Comparison of ENCODE assay signal across 10 cellular contexts in genomic region chr1:163202833-163203451, GRCh38. TPM values are rescaled to one million over a fixed set of nuclear protein-coding genes. Genes with fewer than 3 reads are reported as not detected.
DNase-seq lines count a peak whose midpoint lies in the region; ATAC-seq and TF ChIP-seq lines count a peak whose summit lies in the region.
"Had no signal": no experiment of that assay in that cellular context is flagged by ENCODE, and none has a peak within 500 bp of the region (broad histone marks: within the 10 kb centered on the region; RNA-seq: fewer than 3 reads in every experiment).

A gene with protein sequence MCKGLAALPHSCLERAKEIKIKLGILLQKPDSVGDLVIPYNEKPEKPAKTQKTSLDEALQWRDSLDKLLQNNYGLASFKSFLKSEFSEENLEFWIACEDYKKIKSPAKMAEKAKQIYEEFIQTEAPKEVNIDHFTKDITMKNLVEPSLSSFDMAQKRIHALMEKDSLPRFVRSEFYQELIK (minus strand): TSS chr1:163202916. CDS start chr1:163202835, 81 bp downstream.

- intact Hi-C loops in upper lobe of right lung (cut with DNase I): no loop called here

- DNase-seq in Peyer's patch (no peak), foreskin keratinocyte (peak in 1 of 2 donors; percentile 13), upper lobe of right lung (no peak), SIG-M5 treated with dmso at 0.1 percent for 504 hours (lab: John Stamatoyannopoulos, UW; ENCODE audit: unreplicated experiment) (no peak)
- DNase-seq in activated CD8-positive, alpha-beta memory T cell treated with anti-CD3 and anti-CD28 coated beads for 24 hours: no peak
- DNase-seq: stimulated activated CD4-positive, alpha-beta T cell treated with anti-CD3 and anti-CD28 coated beads, Interleukin-4, amount 100 ng/mL, for 24 hours had no signal

- H3K27me3 ChIP-seq in Peyer's patch (no peaks in the 10 kb centered on the region), foreskin keratinocyte (no peaks in the 10 kb centered on the region), muscle layer of colon (ENCODE audit: control insufficient read depth in 1 of 2, insufficient read depth in 2 of 2, low read length in 2 of 2) (no peaks in the 10 kb centered on the region), upper lobe of right lung (no peaks in the 10 kb centered on the region)

- H3K4me3 ChIP-seq in Peyer's patch: peak within 1 kb of the TSS in 1 of 4 donors; percentile 34
- H3K4me3 ChIP-seq in muscle layer of colon (ENCODE audit: low read depth in 1 of 2, low read length in 2 of 2): peak within 1 kb of the TSS; percentile 30 to 32
- peak within 1 kb of the TSS; percentile 17 for H3K4me3 ChIP-seq in upper lobe of right lung

- no peak within 1 kb of the TSS for H3K9ac ChIP-seq in muscle layer of colon (ENCODE audit: low read length)

- peak within 1 kb of the TSS in 1 of 4 donors; percentile 42 for H3K27ac ChIP-seq in Peyer's patch
- H3K27ac ChIP-seq in foreskin keratinocyte: no peak within 1 kb of the TSS
- peak within 1 kb of the TSS; percentile 50 for H3K27ac ChIP-seq in muscle layer of colon (ENCODE audit: low read depth, low read length)
- H3K27ac ChIP-seq in upper lobe of right lung: no peak within 1 kb of the TSS
- H3K27ac ChIP-seq: epithelial cell of prostate had no signal

- TF ChIP-seq CTCF in Peyer's patch (IDR thresholded peaks at IDR 0.05) (no peak), foreskin keratinocyte (conservative IDR thresholded peaks at IDR 0.05) (no peak), upper lobe of right lung (IDR thresholded peaks at IDR 0.05) (no peak)

- H3K4me1 ChIP-seq in Peyer's patch (no peaks in the 10 kb centered on the region), foreskin keratinocyte (peaks cover 29% of the 10 kb centered on the region), muscle layer of colon (ENCODE audit: insufficient read depth, low read length) (peaks cover 4% of the 10 kb centered on the region), upper lobe of right lung (peaks cover 4% of the 10 kb centered on the region)

- TF ChIP-seq POLR2A in Peyer's patch (IDR thresholded peaks at IDR 0.05): no peak

- H3K36me3 ChIP-seq in Peyer's patch: no peaks in the 10 kb centered on the region
- no peaks in the 10 kb centered on the region for H3K36me3 ChIP-seq in muscle layer of colon (ENCODE audit: insufficient read depth, low read length)
- H3K36me3 ChIP-seq in upper lobe of right lung: no peaks in the 10 kb centered on the region

- H3K9me3 ChIP-seq in Peyer's patch (no peaks in the 10 kb centered on the region), muscle layer of colon (ENCODE audit: low read length) (no peaks in the 10 kb centered on the region), upper lobe of right lung (no peaks in the 10 kb centered on the region)

- ATAC-seq in foreskin keratinocyte (peak; percentile 15), upper lobe of right lung (peak; percentile 62), GM19455 (IDR thresholded peaks at IDR 0.05; ENCODE audit: unreplicated experiment) (no peak), HG03571 (IDR thresholded peaks at IDR 0.05; ENCODE audit: unreplicated experiment) (no peak)

RNA-seq across cellular contexts. Expression of the gene that starts here (rescaled TPM):
- total RNA-seq in Peyer's patch (10 to 100 TPM; 13.1 to 56.9 (median 31.7) TPM), foreskin keratinocyte (0.99 and 1.3 TPM in 2 replicates), upper lobe of right lung (93.1 TPM)
- 0.37 and 0.90 TPM in 2 replicates for polyA plus RNA-seq in foreskin keratinocyte

Comparison
In these comparisons a context has a peak if more than half of its experiments do, and no peak if none do; other contexts are left out.
1. ATAC-seq: peak in foreskin keratinocyte (single experiment) and upper lobe of right lung (single experiment); none in GM19455 (single experiment) and HG03571 (single experiment).